ENCODE assay signal across 13 cellular contexts in the genomic region with DNA sequence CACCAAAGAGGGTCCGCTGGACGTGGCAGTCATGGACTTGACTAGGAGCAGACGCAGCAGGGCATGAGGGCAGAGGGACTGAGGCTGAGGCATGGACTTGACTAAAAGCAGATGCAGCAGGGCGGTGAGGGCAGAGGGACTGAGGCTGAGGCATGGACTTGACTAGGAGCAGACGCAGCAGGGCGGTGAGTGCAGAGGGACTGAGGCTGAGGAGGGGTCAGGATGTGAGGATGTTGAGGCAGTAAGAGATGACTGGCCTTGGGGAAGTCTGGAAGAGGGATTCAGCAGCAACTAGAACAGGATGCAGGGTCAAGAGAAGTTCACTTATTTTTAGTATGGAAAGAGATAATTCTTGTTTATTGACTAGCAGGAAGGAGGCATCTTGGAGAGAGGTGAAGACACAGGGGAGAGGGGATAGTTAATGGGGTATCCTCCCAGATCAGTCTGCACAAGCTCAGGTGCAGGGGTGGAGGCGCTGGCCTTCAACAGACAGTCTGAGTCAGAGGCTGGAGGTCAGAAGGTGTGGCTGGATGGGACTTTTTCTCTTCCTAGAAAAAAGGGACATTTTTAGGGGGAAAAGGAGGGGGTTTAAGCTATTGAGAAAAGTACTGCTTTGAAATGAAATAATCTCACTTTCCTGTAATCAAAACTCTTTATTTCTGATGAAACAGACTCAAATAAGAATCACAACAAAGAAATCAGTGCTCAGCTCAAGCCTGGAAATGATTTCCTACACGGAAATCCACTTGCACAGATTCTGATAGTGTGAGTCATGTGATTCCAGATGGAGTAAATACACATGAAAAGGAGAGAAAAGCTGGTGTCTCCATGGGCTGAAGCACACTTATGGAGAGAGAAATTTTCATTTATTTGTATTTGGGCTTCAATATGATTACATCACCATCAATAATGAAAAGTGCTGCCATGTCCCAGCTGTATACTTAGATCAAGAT.
DNase-seq lines count a peak whose midpoint lies in the region; ATAC-seq and TF ChIP-seq lines count a peak whose summit lies in the region.
"Had no signal": no experiment of that assay in that cellular context is flagged by ENCODE, and none has a peak within 500 bp of the region (broad histone marks: within the 10 kb centered on the region; RNA-seq: fewer than 3 reads in every experiment).

No MANE protein-coding gene starts in this region.

- no peaks in the 10 kb centered on the region for H3K79me1 ChIP-seq in H9 (ENCODE audit: insufficient read depth, low read depth, low read length, poor library complexity, severe bottlenecking)

- H3K27ac ChIP-seq in fibroblast of lung (ENCODE audit: insufficient read depth, low read length): peak overlapping the region; percentile 96
- H3K27ac ChIP-seq in osteoblast (ENCODE audit: low read depth, low read length): peak overlapping the region; percentile 72
- no peak overlapping the region for H3K27ac ChIP-seq in H9 (ENCODE audit: insufficient read length, low read depth, low read length)

- no peaks in the 10 kb centered on the region for H3K23me2 ChIP-seq in H9 (ENCODE audit: insufficient read length, low read depth, low read length, poor library complexity, severe bottlenecking)

- BruUV-seq in Calu3 (replicated peaks; lab: Mats Ljungman, UMichigan): no TSS peak

- H3K4me3 ChIP-seq in fibroblast of lung (replicated peaks in 1 of 4; ENCODE audit: control extremely low read depth in 1 of 4, insufficient read depth in 1 of 4, low read depth in 3 of 4, low read length in 4 of 4) (no peak overlapping the region), osteoblast (ENCODE audit: insufficient read depth, low read length) (no peak overlapping the region)

- no peak overlapping the region for H4K5ac ChIP-seq in H9 (ENCODE audit: insufficient read length, low read depth, low read length)

- H3K27ac Mint-ChIP-seq in Calu3 (ENCODE audit: unreplicated experiment) (no peak overlapping the region), H9 (no peak overlapping the region)
- H3K27ac Mint-ChIP-seq: T-cell had no signal

- no peaks in the 10 kb centered on the region for H3K36me3 Mint-ChIP-seq in Calu3 (ENCODE audit: insufficient read depth, unreplicated experiment)
- H3K36me3 Mint-ChIP-seq in H9 (ENCODE audit: insufficient read depth in 1 of 3, low read depth in 3 of 3): no peaks in the 10 kb centered on the region
- H3K36me3 Mint-ChIP-seq: T-cell had no signal

- intact Hi-C loops in Calu3 (cut with micrococcal nuclease; ENCODE audit: unreplicated experiment): no loop called here

- H3K56ac ChIP-seq in H9 (ENCODE audit: insufficient read length, low read depth, low read length): no peak overlapping the region

- no peak overlapping the region for H4K8ac ChIP-seq in H9 (replicated peaks; ENCODE audit: insufficient read length, low read depth, low read length)

- H2BK12ac ChIP-seq in H9 (ENCODE audit: insufficient read length, low read depth, low read length): no peak overlapping the region

- H3T11ph ChIP-seq in H9 (ENCODE audit: low read length): no peak overlapping the region

- H2BK15ac ChIP-seq in H9 (ENCODE audit: low read depth, low read length): no peak overlapping the region

- H3K9me3 ChIP-seq in fibroblast of lung (ENCODE audit: control insufficient read depth, insufficient read depth, low read depth, low read length) (no peaks in the 10 kb centered on the region), osteoblast (ENCODE audit: low read depth, low read length) (no peaks in the 10 kb centered on the region), H9 (ENCODE audit: control insufficient read depth, low read depth, low read length) (no peaks in the 10 kb centered on the region)

- H2BK5ac ChIP-seq in H9 (ENCODE audit: insufficient read length, low read length): no peak overlapping the region

- no peak overlapping the region for H4K91ac ChIP-seq in H9 (ENCODE audit: insufficient read length, low read depth, low read length)

- no peak for TF ChIP-seq CTCF in Calu3 (IDR thresholded peaks at IDR 0.05; ENCODE audit: unreplicated experiment)
- no peak for TF ChIP-seq CTCF in fibroblast of lung (conservative IDR thresholded peaks at IDR 0.05 in 1 of 2, IDR thresholded peaks at IDR 0.05 in 1 of 2; ENCODE audit: low read depth in 1 of 2, low read length in 2 of 2)
- no peak for TF ChIP-seq CTCF in osteoblast (IDR thresholded peaks at IDR 0.05; ENCODE audit: extremely low read depth, low read depth, low read length)
- no peak for TF ChIP-seq CTCF in H9 (conservative IDR thresholded peaks at IDR 0.05)

- H3K9me3 Mint-ChIP-seq in Calu3 (ENCODE audit: low read depth, unreplicated experiment) (no peaks in the 10 kb centered on the region), H9 (no peaks in the 10 kb centered on the region)
- H3K9me3 Mint-ChIP-seq: T-cell had no signal

- H3K79me2 ChIP-seq in fibroblast of lung (ENCODE audit: control insufficient read depth, insufficient read depth, low read length) (peaks cover 6% of the 10 kb centered on the region), osteoblast (ENCODE audit: insufficient read depth, low read length) (peaks cover 4% of the 10 kb centered on the region), H9 (ENCODE audit: insufficient read depth, low read length) (no peaks in the 10 kb centered on the region)

- H2AFZ ChIP-seq in fibroblast of lung (ENCODE audit: low read length) (no peak overlapping the region), osteoblast (ENCODE audit: low read length) (no peak overlapping the region), H9 (ENCODE audit: low read length) (no peak overlapping the region)

- no peak overlapping the region for H3K23ac ChIP-seq in H9 (ENCODE audit: insufficient read length, low read depth, low read length)

- H3K4me1 Mint-ChIP-seq in Calu3 (ENCODE audit: low read depth, unreplicated experiment) (no peaks in the 10 kb centered on the region), H9 (peaks cover 9 to 11% of the 10 kb centered on the region in 2 experiments)

- no peak for ATAC-seq in GM18505 (IDR thresholded peaks at IDR 0.05; ENCODE audit: unreplicated experiment)
- ATAC-seq: stimulated activated naive CD8-positive, alpha-beta T cell treated with anti-CD3 and anti-CD28 coated beads, Interleukin-15, Interleukin-2, amounts not matched to agents 100 U/mL and 50 U/mL, for 24 hours; T-cell had no signal

- no peak for TF ChIP-seq POLR2A in GM18505 (IDR thresholded peaks at IDR 0.05; ENCODE audit: borderline replicate concordance, extremely low read depth, insufficient read depth, insufficient read length)

- peak overlapping the region; percentile 26 for H3K4me2 ChIP-seq in fibroblast of lung (ENCODE audit: extremely low read depth, insufficient read depth, low read length)
- H3K4me2 ChIP-seq in osteoblast (ENCODE audit: insufficient read depth, low read length): peak overlapping the region; percentile 25
- no peak overlapping the region for H3K4me2 ChIP-seq in H9 (ENCODE audit: insufficient read depth, insufficient read length, low read length)

- no peak overlapping the region for H3K14ac ChIP-seq in H9 (ENCODE audit: insufficient read depth, low read length)

- no peak overlapping the region for H3K18ac ChIP-seq in H9 (ENCODE audit: insufficient read length, low read depth, low read length)

- H3K4me1 ChIP-seq in fibroblast of lung (ENCODE audit: control insufficient read depth, extremely low read depth, insufficient read depth, low read length) (peaks cover 49% of the 10 kb centered on the region), osteoblast (ENCODE audit: insufficient read depth, low read length) (peaks cover 37% of the 10 kb centered on the region), H9 (ENCODE audit: insufficient read depth, low read length) (peaks cover 15% of the 10 kb centered on the region)

- H4K20me1 ChIP-seq in fibroblast of lung (ENCODE audit: control insufficient read depth, extremely low read depth, insufficient read depth, low read length) (no peaks in the 10 kb centered on the region), osteoblast (ENCODE audit: insufficient read depth, low read length) (no peaks in the 10 kb centered on the region), H9 (ENCODE audit: control insufficient read depth, insufficient read depth, insufficient read length) (no peaks in the 10 kb centered on the region)

- H3K9ac ChIP-seq in fibroblast of lung (ENCODE audit: insufficient read depth, low read length) (no peak overlapping the region), H9 (ENCODE audit: extremely low read depth, insufficient read length, low read length) (no peak overlapping the region)

- CTCF ChIA-PET in Calu3 (lab: Charles Lee): interaction anchor here (1.0 kb wide), 1 partner anchor 139 kb away, joined by 3 read pairs; no protein-coding TSS in a partner anchor

- DNase-seq in Calu3: peak; percentile 19
- DNase-seq in RPMI7951 (ENCODE audit: low read depth): peak; percentile 76
- DNase-seq in fibroblast of lung (ENCODE audit: low read depth in 2 of 2): peak; percentile 76 to 82
- DNase-seq in osteoblast (ENCODE audit: insufficient read length, low spot score, missing footprints): no peak
- no peak for DNase-seq in NCI-H2196 (lab: John Stamatoyannopoulos, UW; ENCODE audit: unreplicated experiment)
- no peak for DNase-seq in NCI-H82 (lab: John Stamatoyannopoulos, UW)
- no peak for DNase-seq in H9
- DNase-seq: foreskin melanocyte; NCI-H1436 treated with DMSO at 0.1 percent for 48 hours; posterior cingulate gyrus; stimulated activated naive CD8-positive, alpha-beta T cell treated with anti-CD3 and anti-CD28 coated beads, Interleukin-15, Interleukin-2, amounts not matched to agents 100 U/mL and 50 U/mL, for 24 hours; T-cell had no signal

- no peak overlapping the region for H2BK20ac ChIP-seq in H9 (ENCODE audit: low read depth, low read length, poor library complexity, severe bottlenecking)

- no peaks in the 10 kb centered on the region for H3K36me3 ChIP-seq in fibroblast of lung (ENCODE audit: control insufficient read depth, insufficient read depth, low read length)
- no peaks in the 10 kb centered on the region for H3K36me3 ChIP-seq in osteoblast (ENCODE audit: insufficient read depth, low read length)

- WGBS in H9 (ENCODE audit: extremely low coverage, insufficient read length, low lambda C conversion rate): no CpG with 5 or more reads among the region's 8 CpGs

- H2AK5ac ChIP-seq in H9 (ENCODE audit: insufficient read length, low read length): no peak overlapping the region

- H3K27me3 ChIP-seq in fibroblast of lung (ENCODE audit: control insufficient read depth, insufficient read depth, low read length) (no peaks in the 10 kb centered on the region), osteoblast (ENCODE audit: insufficient read depth, low read length) (no peaks in the 10 kb centered on the region), H9 (ENCODE audit: insufficient read depth, low read length) (no peaks in the 10 kb centered on the region)

- no peaks in the 10 kb centered on the region for H3K27me3 Mint-ChIP-seq in Calu3 (ENCODE audit: unreplicated experiment)
- no peaks in the 10 kb centered on the region; the same call in 1 of the 2 replicates for H3K27me3 Mint-ChIP-seq in H9 (ENCODE audit: low read depth)

- no peak overlapping the region for H2BK120ac ChIP-seq in H9 (ENCODE audit: low read depth, low read length, poor library complexity, severe bottlenecking)

- H3K4me3 Mint-ChIP-seq in Calu3 (ENCODE audit: low read depth, unreplicated experiment) (no peak overlapping the region), H9 (no peak overlapping the region)
- H3K4me3 Mint-ChIP-seq: T-cell had no signal

- no peak overlapping the region for H3K4ac ChIP-seq in H9 (ENCODE audit: low read depth, low read length)

Comparison
In these comparisons a context has a peak if more than half of its experiments do, and no peak if none do; other contexts are left out.
1. DNase-seq: peak in Calu3 (single experiment), RPMI7951 (single experiment) and fibroblast of lung (2 of 2); none in osteoblast (single experiment), NCI-H2196 (single experiment), NCI-H82 (single experiment) and H9 (single experiment).